ENCODE assay signal across 21 cellular contexts in genomic region chr21:45004059-45004422, GRCh38.
A peak's percentile ranks its signal among the peaks of the same experiment; 100 is the strongest.
DNase-seq lines count a peak whose midpoint lies in the region; ATAC-seq and TF ChIP-seq lines count a peak whose summit lies in the region.
"Had no signal": no experiment of that assay in that cellular context is flagged by ENCODE, and none has a peak within 500 bp of the region (broad histone marks: within the 10 kb centered on the region; RNA-seq: fewer than 3 reads in every experiment).

No MANE protein-coding gene starts in this region.

- H3K27me3 ChIP-seq in heart left ventricle = no peaks in the 10 kb centered on the region
- H3K27me3 ChIP-seq in left ventricle myocardium inferior (ENCODE audit: low read depth) = no peaks in the 10 kb centered on the region
- peaks cover 0 to 23% of the 10 kb centered on the region in 2 experiments for H3K27me3 ChIP-seq in mesenchymal stem cell (ENCODE audit: control insufficient read depth in 1 of 2, insufficient read depth in 1 of 2, low read length in 2 of 2)
- H3K27me3 ChIP-seq in thoracic aorta (replicated peaks; ENCODE audit: insufficient read depth) = no peaks in the 10 kb centered on the region
- no peaks in the 10 kb centered on the region for H3K27me3 ChIP-seq in GM23338 (ENCODE audit: insufficient read depth)
- H3K27me3 ChIP-seq: BE2C had no signal

- no peak overlapping the region for H3K4me3 ChIP-seq in heart left ventricle
- no peak overlapping the region for H3K4me3 ChIP-seq in left ventricle myocardium inferior
- no peak overlapping the region for H3K4me3 ChIP-seq in mesenchymal stem cell (ENCODE audit: insufficient read depth in 1 of 2, low read depth in 1 of 2, low read length in 2 of 2)
- no peak overlapping the region for H3K4me3 ChIP-seq in thoracic aorta
- H3K4me3 ChIP-seq in GM23338 = no peak overlapping the region
- H3K4me3 ChIP-seq: skin epidermis had no signal

- intact Hi-C loops in heart left ventricle (cut with DNase I) = no loop called here
- intact Hi-C loops in left ventricle myocardium inferior (cut with micrococcal nuclease) = no loop called here

- H3K9me3 ChIP-seq in heart left ventricle (peaks cover 0 to 22% (median 0%) of the 10 kb centered on the region in 12 donors), left ventricle myocardium inferior (replicated peaks) (peaks cover 16% of the 10 kb centered on the region), mesenchymal stem cell (ENCODE audit: control insufficient read depth, low read length) (peaks cover 7% of the 10 kb centered on the region), thoracic aorta (no peaks in the 10 kb centered on the region)
- H3K9me3 ChIP-seq: BE2C had no signal

- no peak overlapping the region for H3K4ac ChIP-seq in mesenchymal stem cell (ENCODE audit: low read depth in 1 of 2, low read length in 2 of 2)

- no peaks in the 10 kb centered on the region for H3F3A ChIP-seq in GM23338 (replicated peaks; ENCODE audit: low read depth)

- H3K18ac ChIP-seq in mesenchymal stem cell (ENCODE audit: low read depth in 1 of 2, low read length in 2 of 2) = no peak overlapping the region

- no peak for TF ChIP-seq CTCF in heart left ventricle (IDR thresholded peaks at IDR 0.05)
- TF ChIP-seq CTCF in left ventricle myocardium inferior (IDR thresholded peaks at IDR 0.05; ENCODE audit: borderline replicate concordance) = no peak
- TF ChIP-seq CTCF in thoracic aorta (IDR thresholded peaks at IDR 0.05) = no peak
- no peak for TF ChIP-seq CTCF in GM23338 (conservative IDR thresholded peaks at IDR 0.05; ENCODE audit: low read depth in 2 of 2)

- H3K4me2 ChIP-seq in mesenchymal stem cell (ENCODE audit: low read length, poor library complexity, severe bottlenecking) (no peak overlapping the region), GM23338 (no peak overlapping the region)

- peak overlapping the region; percentile 40 for H4K91ac ChIP-seq in mesenchymal stem cell (ENCODE audit: low read length)

- no peaks in the 10 kb centered on the region for H4K20me1 ChIP-seq in GM23338 (replicated peaks; ENCODE audit: insufficient read depth)

- H3K9me2 ChIP-seq in GM23338 (ENCODE audit: insufficient read depth) = no peaks in the 10 kb centered on the region

- peak in 3 of 5 donors; percentile 7 to 53 (median 18) for DNase-seq in heart left ventricle
- DNase-seq in left ventricle myocardium inferior = no peak
- no peak for DNase-seq in caudate nucleus (lab: John Stamatoyannopoulos, UW)
- DNase-seq in mesenchymal stem cell = no peak
- no peak for DNase-seq in thoracic aorta (ENCODE audit: low spot score)
- DNase-seq in GM23338 (ENCODE audit: low spot score) = no peak
- DNase-seq: activated CD4-positive, alpha-beta T cell treated with anti-CD3 and anti-CD28 coated beads, Interleukin-2, amount 10 ng/mL, durations not matched to agents 24 days and 14 days; DND-41; H7; NCI-H187; NCI-H526; nephron progenitor cell; stimulated activated CD4-positive, alpha-beta T cell treated with anti-CD3 and anti-CD28 coated beads, Interleukin-1b, Interleukin-23, amount 100 ng/mL, for 48 hours had no signal

- H3K9ac ChIP-seq in mesenchymal stem cell (ENCODE audit: low read length) = no peak overlapping the region
- H3K9ac ChIP-seq: parathyroid adenoma had no signal

- peaks cover 6% of the 10 kb centered on the region for H3K27me3 Mint-ChIP-seq in GM23338 (ENCODE audit: insufficient read depth, low read depth, poor library complexity)

- WGBS in heart left ventricle, 4 donors = 85 to 98% (median 96%) methylated on average over 8 of the region's 8 CpGs
- WGBS in mesenchymal stem cell = over 99% methylated on average over 7 of the region's 8 CpGs

- H4K8ac ChIP-seq in mesenchymal stem cell (ENCODE audit: low read length) = no peak overlapping the region

- H3K27ac ChIP-seq in heart left ventricle = peak overlapping the region in 1 of 12 donors; percentile 66
- H3K27ac ChIP-seq in left ventricle myocardium inferior (replicated peaks) = no peak overlapping the region
- H3K27ac ChIP-seq in caudate nucleus (ENCODE audit: low read depth, low read length) = peak overlapping the region; percentile 36
- H3K27ac ChIP-seq in mesenchymal stem cell (ENCODE audit: low read length, poor library complexity, severe bottlenecking) = no peak overlapping the region
- H3K27ac ChIP-seq in thoracic aorta = peak overlapping the region; percentile 89 to 92
- no peak overlapping the region for H3K27ac ChIP-seq in GM23338 (ENCODE audit: low read depth)
- H3K27ac ChIP-seq: epithelial cell of prostate, parathyroid adenoma had no signal

- H3K4me1 ChIP-seq in heart left ventricle (peaks cover 0 to 22% (median 4%) of the 10 kb centered on the region in 12 donors), left ventricle myocardium inferior (peaks cover 22% of the 10 kb centered on the region), mesenchymal stem cell (ENCODE audit: control insufficient read depth, insufficient read depth, low read depth, low read length) (peaks cover 9% of the 10 kb centered on the region), thoracic aorta (ENCODE audit: control insufficient read depth in 1 of 2, low read depth in 2 of 2) (peaks cover 25 to 47% of the 10 kb centered on the region in 2 donors), GM23338 (ENCODE audit: insufficient read depth) (no peaks in the 10 kb centered on the region)
- H3K4me1 ChIP-seq: BE2C, parathyroid adenoma had no signal

- ATAC-seq in heart left ventricle = no peak
- ATAC-seq in thoracic aorta (ENCODE audit: insufficient number of reproducible peaks, low FRiP score, low read depth) = no peak
- ATAC-seq in HG02870 (IDR thresholded peaks at IDR 0.05; ENCODE audit: unreplicated experiment) = no peak
- no peak for ATAC-seq in GM23338
- ATAC-seq in GM18907 (IDR thresholded peaks at IDR 0.05; ENCODE audit: unreplicated experiment) = no peak
- ATAC-seq: SK-N-SH treated with all-trans-retinoic acid at 6 μM for 48 hours had no signal

- H3K23ac ChIP-seq in mesenchymal stem cell (ENCODE audit: low read length in 2 of 2) = no peak overlapping the region

- H3K79me1 ChIP-seq in mesenchymal stem cell (replicated peaks; ENCODE audit: low read length, poor library complexity, severe bottlenecking) = no peaks in the 10 kb centered on the region

- no peak overlapping the region for H2BK120ac ChIP-seq in mesenchymal stem cell (ENCODE audit: low read depth, low read length)

- H2AFZ ChIP-seq in mesenchymal stem cell (ENCODE audit: low read depth, low read length) (no peak overlapping the region), GM23338 (no peak overlapping the region)
- H2AFZ ChIP-seq: parathyroid adenoma had no signal

- peak overlapping the region; percentile 15 for H2BK15ac ChIP-seq in mesenchymal stem cell (ENCODE audit: low read depth, poor library complexity, severe bottlenecking)

- H3K9me3 Mint-ChIP-seq in GM23338 = no peaks in the 10 kb centered on the region
- H3K9me3 Mint-ChIP-seq: activated CD4-positive, alpha-beta T cell treated with anti-CD3 and anti-CD28 coated beads, Interleukin-2, amount 10 ng/mL, durations not matched to agents 24 days and 14 days had no signal

- no peaks in the 10 kb centered on the region for H3K36me3 Mint-ChIP-seq in GM23338 (ENCODE audit: low read depth)
- H3K36me3 Mint-ChIP-seq: activated naive CD4-positive, alpha-beta T cell treated with anti-CD3 and anti-CD28 coated beads, Interleukin-2, amount 50 U/mL, for 72 hours had no signal

- no peaks in the 10 kb centered on the region for H3K79me2 ChIP-seq in GM23338 (replicated peaks; ENCODE audit: insufficient read depth)
- H3K79me2 ChIP-seq: parathyroid adenoma had no signal

- no peaks in the 10 kb centered on the region for H3K36me3 ChIP-seq in heart left ventricle
- no peaks in the 10 kb centered on the region for H3K36me3 ChIP-seq in left ventricle myocardium inferior
- no peaks in the 10 kb centered on the region for H3K36me3 ChIP-seq in mesenchymal stem cell (ENCODE audit: control insufficient read depth in 1 of 2, insufficient read depth in 2 of 2, low read depth in 1 of 2, low read length in 2 of 2)
- H3K36me3 ChIP-seq in thoracic aorta = no peaks in the 10 kb centered on the region
- H3K36me3 ChIP-seq in GM23338 (ENCODE audit: insufficient read depth) = no peaks in the 10 kb centered on the region
- H3K36me3 ChIP-seq: BE2C had no signal

- no peak for TF ChIP-seq POLR2A in heart left ventricle (IDR thresholded peaks at IDR 0.05)

- H3K14ac ChIP-seq in mesenchymal stem cell (ENCODE audit: low read length in 2 of 2) = no peak overlapping the region

- peak overlapping the region; percentile 20 for H2AK5ac ChIP-seq in mesenchymal stem cell (ENCODE audit: low read length, severe bottlenecking)

- H3K4me3 Mint-ChIP-seq in GM23338 = no peak overlapping the region
- H3K4me3 Mint-ChIP-seq: activated CD4-positive, alpha-beta T cell treated with anti-CD3 and anti-CD28 coated beads, Interleukin-2, amount 10 ng/mL, durations not matched to agents 24 days and 14 days; nephron progenitor cell had no signal

- H3K27ac Mint-ChIP-seq in GM23338 = no peak overlapping the region
- H3K27ac Mint-ChIP-seq: activated CD4-positive, alpha-beta T cell treated with anti-CD3 and anti-CD28 coated beads, Interleukin-2, amount 10 ng/mL, durations not matched to agents 24 days and 14 days; activated naive CD4-positive, alpha-beta T cell treated with anti-CD3 and anti-CD28 coated beads, Interleukin-2, amount 50 U/mL, for 72 hours; nephron progenitor cell had no signal

- no peak overlapping the region for H2BK12ac ChIP-seq in mesenchymal stem cell (ENCODE audit: low read length in 2 of 2)

- H2BK5ac ChIP-seq in mesenchymal stem cell (ENCODE audit: low read depth, low read length, poor library complexity, severe bottlenecking) = no peak overlapping the region

- peaks cover 5% of the 10 kb centered on the region for H3K4me1 Mint-ChIP-seq in GM23338

TF ChIP-seq in GM23338, 12 proteins besides CTCF, POLR2A, EP300 and RAD21 (continues in another document):
- no peak for TF ChIP-seq POLR2AphosphoS5 (IDR thresholded peaks at IDR 0.05; ENCODE audit: low read depth)
- no peak for TF ChIP-seq EZH2phosphoT487 (IDR thresholded peaks at IDR 0.05; ENCODE audit: unreplicated experiment)
- TF ChIP-seq EZH2 (IDR thresholded peaks at IDR 0.05; ENCODE audit: low read depth, unreplicated experiment) = no peak
- no peak for TF ChIP-seq ZNF331 (CRISPR knock-in tag; IDR thresholded peaks at IDR 0.05; ENCODE audit: low read depth)
- no peak for TF ChIP-seq CREB1 (CRISPR knock-in tag; IDR thresholded peaks at IDR 0.05; ENCODE audit: low read depth)

Comparison
In these comparisons a context has a peak if more than half of its experiments do, and no peak if none do; other contexts are left out.
1. DNase-seq: peak in heart left ventricle (3 of 5); none in left ventricle myocardium inferior (single experiment), caudate nucleus (0 of 61), mesenchymal stem cell (single experiment), thoracic aorta (single experiment) and GM23338 (single experiment).
2. H3K27ac ChIP-seq: peak in caudate nucleus (single experiment) and thoracic aorta (2 of 2); none in left ventricle myocardium inferior (single experiment), mesenchymal stem cell (single experiment) and GM23338 (single experiment).